Comparison of ENCODE assay signal across 8 cellular contexts in the genomic region with DNA sequence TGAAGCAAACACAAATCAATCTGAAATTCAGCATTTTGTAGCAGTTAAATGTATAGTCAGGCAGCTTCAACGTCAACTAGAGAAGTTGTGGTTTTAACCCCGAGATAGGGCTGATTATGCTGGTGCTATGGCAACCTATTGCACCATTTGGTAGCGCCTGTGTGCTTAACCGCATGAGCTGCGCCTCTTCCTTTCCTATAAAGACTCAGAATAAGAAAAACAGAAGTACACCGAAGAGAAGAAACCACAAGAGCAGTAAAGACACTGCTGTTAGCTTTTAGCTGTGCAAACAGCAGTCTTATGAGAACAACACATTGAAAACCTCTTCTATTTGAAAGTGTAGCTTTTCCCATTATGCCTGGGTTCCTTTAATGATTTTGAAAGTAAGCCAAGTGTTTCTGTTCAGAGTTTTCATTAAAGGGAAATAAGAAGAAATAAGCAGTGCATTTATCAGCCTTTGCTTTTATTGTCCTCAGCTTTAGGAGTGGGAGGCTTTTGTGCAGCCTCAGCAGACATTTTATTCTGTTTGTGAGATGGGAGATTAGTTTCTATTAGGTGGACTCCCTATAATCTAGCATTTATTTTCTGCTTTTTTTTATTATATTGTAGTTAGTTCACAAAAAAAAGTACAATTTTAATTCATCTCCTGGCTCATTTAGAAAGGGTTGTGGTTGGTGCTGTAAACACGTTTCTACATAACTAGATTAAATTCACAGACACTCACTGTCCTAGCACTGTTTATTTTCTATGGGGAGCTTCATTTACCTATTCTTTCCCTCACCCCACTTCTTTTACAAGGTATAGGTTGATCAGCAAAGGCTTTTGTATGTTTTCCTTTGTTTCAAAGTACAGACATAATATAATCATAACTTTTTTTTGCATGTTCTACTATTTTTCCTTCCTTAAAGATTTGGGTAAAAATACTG. TPM values are rescaled to one million over a fixed set of nuclear protein-coding genes. Genes with fewer than 3 reads are reported as not detected.
DNase-seq lines count a peak whose midpoint lies in the region; FAIRE-seq and TF ChIP-seq lines count a peak whose summit lies in the region.

No MANE protein-coding gene starts in this region.

- no peaks in the 10 kb centered on the region for H3K27me3 ChIP-seq in astrocyte (ENCODE audit: insufficient read depth, low read length)

- no peak for TF ChIP-seq CTCF in GM12864 (IDR thresholded peaks at IDR 0.05; ENCODE audit: low read depth, low read length, missing control alignments)
- TF ChIP-seq CTCF in astrocyte (IDR thresholded peaks at IDR 0.05; ENCODE audit: insufficient read depth, low read depth, low read length), result no peak

- peak overlapping the region; percentile 83 for H3K4me2 ChIP-seq in astrocyte (ENCODE audit: low read length)

- H3K36me3 Mint-ChIP-seq in astrocyte (ENCODE audit: low read depth, unreplicated experiment) (no peaks in the 10 kb centered on the region), immature natural killer cell (peaks cover 8 to 27% (median 13%) of the 10 kb centered on the region in 3 donors)

- peak; percentile 98 for DNase-seq in GM12864 (ENCODE audit: low read depth)
- no peak for DNase-seq in H54 (ENCODE audit: insufficient read length, low spot score)
- peak; percentile 78 for DNase-seq in LoVo (ENCODE audit: low spot score)
- DNase-seq in T follicular helper cell (ENCODE audit: low read depth), result peak; percentile 77
- peak; percentile 98 for DNase-seq in astrocyte (ENCODE audit: low read depth)
- peak; percentile 90 to 93 (median 93) for DNase-seq in immature natural killer cell
- peak; percentile 26 to 51 for DNase-seq in stimulated activated CD4-positive, alpha-beta T cell treated with anti-CD3 and anti-CD28 coated beads, Interleukin-15, amount 100 ng/mL, for 1 hour (ENCODE audit: low read depth in 1 of 2, low spot score in 1 of 2)
- DNase-seq in D341Med (ENCODE audit: low spot score), result no peak

- no peaks in the 10 kb centered on the region for H3K79me2 ChIP-seq in astrocyte (ENCODE audit: insufficient read depth, low read length)

- peak overlapping the region; percentile 23 for H2AFZ ChIP-seq in astrocyte (ENCODE audit: low read depth, low read length)

- H3K27ac Mint-ChIP-seq in astrocyte (ENCODE audit: unreplicated experiment) (peak overlapping the region; percentile 94), immature natural killer cell (peak overlapping the region; percentile 97 to 100 (median 98))

- peaks cover 20% of the 10 kb centered on the region for H3K4me1 Mint-ChIP-seq in astrocyte (ENCODE audit: low read depth, unreplicated experiment)
- peaks cover 91 to 99% of the 10 kb centered on the region in 2 donors for H3K4me1 Mint-ChIP-seq in immature natural killer cell

- peak overlapping the region; percentile 86 for H3K27ac ChIP-seq in astrocyte (ENCODE audit: low read depth, low read length)

- TF ChIP-seq POLR2A in H54 (IDR thresholded peaks at IDR 0.05; ENCODE audit: low read depth, low read length), result no peak

- peak overlapping the region; percentile 77 for H3K9ac ChIP-seq in astrocyte (ENCODE audit: low read length)

- no peaks in the 10 kb centered on the region for H3K27me3 Mint-ChIP-seq in astrocyte (ENCODE audit: low read depth, unreplicated experiment)
- H3K27me3 Mint-ChIP-seq in immature natural killer cell (ENCODE audit: low read depth in 3 of 3), result peaks cover 14 to 37% (median 26%) of the 10 kb centered on the region in 3 donors

- FAIRE-seq in H54 (lab: Jason Lieb, UNC), result peak; percentile 98
- FAIRE-seq in astrocyte (lab: Jason Lieb, UNC), result peak; percentile 92

- H3K9me3 ChIP-seq in astrocyte (ENCODE audit: insufficient read depth, low read depth, low read length), result no peaks in the 10 kb centered on the region

- H3K4me3 ChIP-seq in GM12864 (ENCODE audit: low read depth, low read length) (peak overlapping the region; percentile 21; the same call in 1 of the 2 replicates), astrocyte (ENCODE audit: insufficient read depth, low read depth, low read length) (peak overlapping the region; percentile 49)

- H3K9me3 Mint-ChIP-seq in astrocyte (ENCODE audit: unreplicated experiment) (no peaks in the 10 kb centered on the region), immature natural killer cell (no peaks in the 10 kb centered on the region)

- H4K20me1 ChIP-seq in astrocyte (ENCODE audit: insufficient read depth, low read length), result no peaks in the 10 kb centered on the region

- no peaks in the 10 kb centered on the region for H3K36me3 ChIP-seq in astrocyte (ENCODE audit: insufficient read depth, low read length)

- H3K4me1 ChIP-seq in astrocyte (ENCODE audit: insufficient read depth, low read length), result peaks cover 18% of the 10 kb centered on the region

- H3K4me3 Mint-ChIP-seq in astrocyte (ENCODE audit: unreplicated experiment) (peak overlapping the region; percentile 47), immature natural killer cell (peak overlapping the region; percentile 69 to 93 (median 83))

RNA-seq across cellular contexts. Expression of gene PTPRC, which starts 43.3 kb away (rescaled TPM):
- total RNA-seq in astrocyte, result 0.20 TPM in 1 of 2 replicates, not detected in the other
- 1,000 to 10,000 TPM in 2 of 3 donors, 100 to 1,000 TPM in 1; 1,000 to 1,490 (median 1,080) TPM for polyA plus RNA-seq in immature natural killer cell

Comparison
In these comparisons a context has a peak if more than half of its experiments do, and no peak if none do; other contexts are left out.
1. DNase-seq: peak in GM12864 (single experiment), LoVo (single experiment), T follicular helper cell (single experiment), astrocyte (single experiment), immature natural killer cell (3 of 3) and stimulated activated CD4-positive, alpha-beta T cell treated with anti-CD3 and anti-CD28 coated beads, Interleukin-15, amount 100 ng/mL, for 1 hour (2 of 2); none in H54 (single experiment) and D341Med (single experiment).